Comparison of ENCODE assay signal across 24 cellular contexts in genomic region chr3:66427352-66427751, GRCh38.
DNase-seq lines count a peak whose midpoint lies in the region; ATAC-seq, FAIRE-seq and TF ChIP-seq lines count a peak whose summit lies in the region.
"Had no signal": no experiment of that assay in that cellular context is flagged by ENCODE, and none has a peak within 500 bp of the region (broad histone marks: within the 10 kb centered on the region; RNA-seq: fewer than 3 reads in every experiment).

No MANE protein-coding gene starts in this region.

- H3K27me3 ChIP-seq in esophagus muscularis mucosa = no peaks in the 10 kb centered on the region
- no peaks in the 10 kb centered on the region for H3K27me3 ChIP-seq in sigmoid colon
- no peaks in the 10 kb centered on the region for H3K27me3 ChIP-seq in naive thymus-derived CD4-positive, alpha-beta T cell (ENCODE audit: control insufficient read depth in 2 of 2, insufficient read depth in 2 of 2, low read length in 2 of 2)
- no peaks in the 10 kb centered on the region for H3K27me3 ChIP-seq in small intestine (ENCODE audit: control insufficient read depth in 2 of 2, insufficient read depth in 2 of 2, low read length in 2 of 2)
- H3K27me3 ChIP-seq: MG63, neutrophil had no signal

- intact Hi-C loops in activated T-helper 1 cell treated with anti-CD3 and anti-CD28 coated beads, Interleukin-12 subunit alpha, Interleukin-12 subunit beta, Interleukin-2, Interleukin-4 antibody, amounts not matched to agents 30 ng/mL and 10 ng/mL and 1 ng/mL, durations not matched to agents 14 hours and 24 hours and 36 hours (cut with micrococcal nuclease) = no loop called here
- intact Hi-C loops in esophagus muscularis mucosa (cut with DNase I) (no loop called here), sigmoid colon (cut with DNase I) (no loop called here), OCI-LY7 (cut with micrococcal nuclease; ENCODE audit: unreplicated experiment) (no loop called here)
- intact Hi-C loops in naive thymus-derived CD4-positive, alpha-beta T cell (cut with micrococcal nuclease) = no loop called here

- H3K9me3 Mint-ChIP-seq in activated T-helper 1 cell treated with anti-CD3 and anti-CD28 coated beads, Interleukin-12 subunit alpha, Interleukin-12 subunit beta, Interleukin-2, Interleukin-4 antibody, amounts not matched to agents 30 ng/mL and 10 ng/mL and 1 ng/mL, durations not matched to agents 14 hours and 24 hours and 36 hours = peaks cover 16% of the 10 kb centered on the region
- H3K9me3 Mint-ChIP-seq in naive thymus-derived CD4-positive, alpha-beta T cell = peaks cover 0 to 12% (median 6%) of the 10 kb centered on the region in 11 donors

- H3K27ac Mint-ChIP-seq in activated T-helper 1 cell treated with anti-CD3 and anti-CD28 coated beads, Interleukin-12 subunit alpha, Interleukin-12 subunit beta, Interleukin-2, Interleukin-4 antibody, amounts not matched to agents 30 ng/mL and 10 ng/mL and 1 ng/mL, durations not matched to agents 14 hours and 24 hours and 36 hours = peak overlapping the region; percentile 8
- peak overlapping the region in 1 of 9 donors; percentile 36 for H3K27ac Mint-ChIP-seq in naive thymus-derived CD4-positive, alpha-beta T cell
- H3K27ac Mint-ChIP-seq: B cell; stimulated activated naive B cell treated with anti-CD40 and anti-IgM and Interleukin-4, amounts not matched to agents 10 μg/mL and 1 μg/mL and 100 μg/mL, for 72 hours had no signal

- H3K79me2 ChIP-seq in OCI-LY7 (ENCODE audit: insufficient read depth, low read depth, low read length) = peaks cover 96% of the 10 kb centered on the region

- TF ChIP-seq EP300 in esophagus muscularis mucosa (IDR thresholded peaks at IDR 0.05) (no peak), sigmoid colon (IDR thresholded peaks at IDR 0.05) (no peak)

- H3K4me3 ChIP-seq in esophagus muscularis mucosa (no peak overlapping the region), sigmoid colon (no peak overlapping the region), OCI-LY7 (ENCODE audit: low read depth, low read length, poor library complexity, severe bottlenecking) (no peak overlapping the region), small intestine (ENCODE audit: low read depth in 1 of 2, low read length in 2 of 2) (no peak overlapping the region)
- H3K4me3 ChIP-seq in naive thymus-derived CD4-positive, alpha-beta T cell (ENCODE audit: low read length) = no peak overlapping the region
- H3K4me3 ChIP-seq: K562, MG63 had no signal

- peaks cover 0 to 4% (median 0%) of the 10 kb centered on the region in 4 donors for H3K36me3 ChIP-seq in esophagus muscularis mucosa
- H3K36me3 ChIP-seq in sigmoid colon = peaks cover 0 to 5% (median 0%) of the 10 kb centered on the region in 4 donors
- H3K36me3 ChIP-seq in naive thymus-derived CD4-positive, alpha-beta T cell (ENCODE audit: control insufficient read depth in 2 of 3, insufficient read depth in 3 of 3, low read length in 3 of 3) = no peaks in the 10 kb centered on the region
- H3K36me3 ChIP-seq in OCI-LY7 (ENCODE audit: insufficient read depth, low read length) = peaks cover 99% of the 10 kb centered on the region
- no peaks in the 10 kb centered on the region for H3K36me3 ChIP-seq in small intestine (ENCODE audit: control insufficient read depth in 2 of 2, insufficient read depth in 2 of 2, low read length in 2 of 2)
- H3K36me3 ChIP-seq: MG63, neutrophil had no signal

- H3K9me2 ChIP-seq in OCI-LY7 (ENCODE audit: insufficient read depth, low read length) = no peaks in the 10 kb centered on the region

- H3K4me3 Mint-ChIP-seq in activated T-helper 1 cell treated with anti-CD3 and anti-CD28 coated beads, Interleukin-12 subunit alpha, Interleukin-12 subunit beta, Interleukin-2, Interleukin-4 antibody, amounts not matched to agents 30 ng/mL and 10 ng/mL and 1 ng/mL, durations not matched to agents 14 hours and 24 hours and 36 hours = no peak overlapping the region
- no peak overlapping the region for H3K4me3 Mint-ChIP-seq in naive thymus-derived CD4-positive, alpha-beta T cell
- H3K4me3 Mint-ChIP-seq: B cell; H9; stimulated activated naive B cell treated with anti-CD40 and anti-IgM and Interleukin-4, amounts not matched to agents 10 μg/mL and 1 μg/mL and 100 μg/mL, for 72 hours had no signal

- 90% methylated on average over 3 of the region's 3 CpGs for WGBS in esophagus muscularis mucosa
- 96 to 97% methylated on average over 3 of the region's 3 CpGs for WGBS in sigmoid colon, 2 donors
- WGBS in small intestine, 3 donors = 88 to 96% (median 92%) methylated on average over 3 of the region's 3 CpGs

- peak overlapping the region; percentile 86 for H3K27ac ChIP-seq in C4-2B
- peak overlapping the region in 3 of 4 donors; percentile 63 to 75 (median 68) for H3K27ac ChIP-seq in esophagus muscularis mucosa (replicated peaks in 1 of 4)
- peak overlapping the region in 3 of 4 donors; percentile 82 to 95 (median 89) for H3K27ac ChIP-seq in sigmoid colon
- H3K27ac ChIP-seq in naive thymus-derived CD4-positive, alpha-beta T cell (ENCODE audit: low read depth, low read length) = no peak overlapping the region
- no peak overlapping the region for H3K27ac ChIP-seq in OCI-LY7 (ENCODE audit: low read depth, low read length, poor library complexity, severe bottlenecking)
- H3K27ac ChIP-seq in small intestine (ENCODE audit: low read depth in 1 of 2, low read length in 1 of 2) = no peak overlapping the region
- H3K27ac ChIP-seq: neutrophil had no signal

- FAIRE-seq in small intestine (lab: Jason Lieb, UNC) = no peak
- FAIRE-seq: HTR-8/SVneo, K562 had no signal

- CTCF ChIA-PET in naive thymus-derived CD4-positive, alpha-beta T cell (lab: Charles Lee) = no interaction called here
- CTCF ChIA-PET in OCI-LY7 (lab: Charles Lee; ENCODE audit: unreplicated experiment) = no interaction called here

- no peak for DNase-seq in activated T-helper 1 cell treated with anti-CD3 and anti-CD28 coated beads, Interleukin-12 subunit alpha, Interleukin-12 subunit beta, Interleukin-2, Interleukin-4 antibody, amounts not matched to agents 30 ng/mL and 10 ng/mL and 1 ng/mL, durations not matched to agents 14 hours and 24 hours and 36 hours (ENCODE audit: low spot score)
- DNase-seq in esophagus muscularis mucosa (ENCODE audit: extremely low spot score) (no peak), sigmoid colon (peak; percentile 28), dedifferentiated amniotic fluid mesenchymal stem cell (ENCODE audit: extremely low spot score) (no peak), OCI-LY7 (ENCODE audit: low spot score) (no peak), small intestine (no peak)
- DNase-seq in naive thymus-derived CD4-positive, alpha-beta T cell = no peak
- DNase-seq: activated CD4-positive, alpha-beta T cell treated with anti-CD3 and anti-CD28 coated beads for 4 hours; activated CD8-positive, alpha-beta memory T cell treated with anti-CD3 and anti-CD28 coated beads for 24 hours; activated gamma-delta T cell; DMS 273 treated with DMSO at 0.1 percent for 48 hours; H9; MG63; NCI-H1105; NCI-H187; NCI-H82; stimulated activated naive B cell treated with anti-CD40 and anti-IgM and Interleukin-4, amounts not matched to agents 10 μg/mL and 1 μg/mL and 100 μg/mL, for 72 hours; T-helper 9 cell had no signal

- no peak overlapping the region for H3K4me2 ChIP-seq in OCI-LY7 (ENCODE audit: low read length)

- H3K4me1 Mint-ChIP-seq in activated T-helper 1 cell treated with anti-CD3 and anti-CD28 coated beads, Interleukin-12 subunit alpha, Interleukin-12 subunit beta, Interleukin-2, Interleukin-4 antibody, amounts not matched to agents 30 ng/mL and 10 ng/mL and 1 ng/mL, durations not matched to agents 14 hours and 24 hours and 36 hours (ENCODE audit: low read depth) = peaks cover 33% of the 10 kb centered on the region
- H3K4me1 Mint-ChIP-seq in naive thymus-derived CD4-positive, alpha-beta T cell = peaks cover 5 to 34% (median 17%) of the 10 kb centered on the region in 7 donors
- H3K4me1 Mint-ChIP-seq: B cell had no signal

- peaks cover 39% of the 10 kb centered on the region for H3K36me3 Mint-ChIP-seq in activated T-helper 1 cell treated with anti-CD3 and anti-CD28 coated beads, Interleukin-12 subunit alpha, Interleukin-12 subunit beta, Interleukin-2, Interleukin-4 antibody, amounts not matched to agents 30 ng/mL and 10 ng/mL and 1 ng/mL, durations not matched to agents 14 hours and 24 hours and 36 hours (ENCODE audit: low read depth)
- H3K36me3 Mint-ChIP-seq in naive thymus-derived CD4-positive, alpha-beta T cell = peaks cover 6 to 37% (median 30%) of the 10 kb centered on the region in 5 donors

- peaks cover 6% of the 10 kb centered on the region; the same call in 1 of the 2 replicates for H4K20me1 ChIP-seq in OCI-LY7 (ENCODE audit: insufficient read depth, low read length)

- TF ChIP-seq POLR2A in esophagus muscularis mucosa (IDR thresholded peaks at IDR 0.05; ENCODE audit: low read depth) (no peak), sigmoid colon (IDR thresholded peaks at IDR 0.05) (no peak)

- TF ChIP-seq CTCF in C4-2B (conservative IDR thresholded peaks at IDR 0.05) (no peak), esophagus muscularis mucosa (IDR thresholded peaks at IDR 0.05) (no peak), sigmoid colon (IDR thresholded peaks at IDR 0.05) (no peak), OCI-LY7 (conservative IDR thresholded peaks at IDR 0.05; ENCODE audit: low read length) (no peak)

- no TSS peak for BruUV-seq in OCI-LY7 (replicated peaks; lab: Mats Ljungman, UMichigan)

- H3K4me1 ChIP-seq in esophagus muscularis mucosa (peaks cover 69 to 94% (median 84%) of the 10 kb centered on the region in 4 donors), sigmoid colon (peaks cover 0 to 99% (median 97%) of the 10 kb centered on the region in 4 donors), OCI-LY7 (ENCODE audit: insufficient read depth, low read length, poor library complexity, severe bottlenecking) (no peaks in the 10 kb centered on the region), small intestine (ENCODE audit: control insufficient read depth in 2 of 2, insufficient read depth in 1 of 2, low read depth in 1 of 2, low read length in 1 of 2) (peaks cover 3 to 14% of the 10 kb centered on the region in 2 donors)
- H3K4me1 ChIP-seq in naive thymus-derived CD4-positive, alpha-beta T cell (ENCODE audit: control insufficient read depth in 2 of 2, insufficient read depth in 2 of 2, low read length in 2 of 2) = no peaks in the 10 kb centered on the region

- POLR2A ChIA-PET in naive thymus-derived CD4-positive, alpha-beta T cell (lab: Charles Lee) = no interaction called here
- POLR2A ChIA-PET in OCI-LY7 (lab: Charles Lee) = no interaction called here

- ATAC-seq in naive thymus-derived CD4-positive, alpha-beta T cell = no peak
- ATAC-seq: K562; left lobe of liver; stimulated activated naive B cell treated with anti-CD40 and anti-IgM and Interleukin-4, amounts not matched to agents 10 μg/mL and 1 μg/mL and 100 μg/mL, for 72 hours had no signal

- no peaks in the 10 kb centered on the region for H3K27me3 Mint-ChIP-seq in activated T-helper 1 cell treated with anti-CD3 and anti-CD28 coated beads, Interleukin-12 subunit alpha, Interleukin-12 subunit beta, Interleukin-2, Interleukin-4 antibody, amounts not matched to agents 30 ng/mL and 10 ng/mL and 1 ng/mL, durations not matched to agents 14 hours and 24 hours and 36 hours (ENCODE audit: insufficient read depth)
- H3K27me3 Mint-ChIP-seq in naive thymus-derived CD4-positive, alpha-beta T cell = no peaks in the 10 kb centered on the region
- H3K27me3 Mint-ChIP-seq: B cell; stimulated activated naive B cell treated with anti-CD40 and anti-IgM and Interleukin-4, amounts not matched to agents 10 μg/mL and 1 μg/mL and 100 μg/mL, for 72 hours had no signal

- H3K9me3 ChIP-seq in esophagus muscularis mucosa (no peaks in the 10 kb centered on the region), sigmoid colon (no peaks in the 10 kb centered on the region), OCI-LY7 (ENCODE audit: low read length) (peaks cover 24% of the 10 kb centered on the region; the same call in 1 of the 2 replicates), small intestine (ENCODE audit: control insufficient read depth, low read depth) (no peaks in the 10 kb centered on the region)
- H3K9me3 ChIP-seq in naive thymus-derived CD4-positive, alpha-beta T cell (ENCODE audit: control insufficient read depth in 2 of 3, low read length in 3 of 3) = no peaks in the 10 kb centered on the region
- H3K9me3 ChIP-seq: MG63, neutrophil had no signal

- H2AFZ ChIP-seq in OCI-LY7 (ENCODE audit: low read length) = no peak overlapping the region

Comparison
In these comparisons a context has a peak if more than half of its experiments do, and no peak if none do; other contexts are left out.
1. H3K27ac ChIP-seq: peak in C4-2B (single experiment), esophagus muscularis mucosa (3 of 4) and sigmoid colon (3 of 4); none in naive thymus-derived CD4-positive, alpha-beta T cell (single experiment), OCI-LY7 (single experiment) and small intestine (0 of 2).